Comparison of ENCODE assay signal across 5 cellular contexts in genomic region chr4:19126903-19127302, GRCh38.
"Had no signal": no experiment of that assay in that cellular context is flagged by ENCODE, and none has a peak within 500 bp of the region (broad histone marks: within the 10 kb centered on the region; RNA-seq: fewer than 3 reads in every experiment).

No MANE protein-coding gene starts in this region.

- DNase-seq: H9, HCEC 1CT, IMR-90 had no signal

- ATAC-seq: GM23338, K562 had no signal
